ENCODE assay signal across 9 cellular contexts in genomic region chr10:97849491-97850402, GRCh38. TPM values are rescaled to one million over a fixed set of nuclear protein-coding genes. Genes with fewer than 3 reads are reported as not detected.
DNase-seq lines count a peak whose midpoint lies in the region; ATAC-seq, FAIRE-seq and TF ChIP-seq lines count a peak whose summit lies in the region.
"Had no signal": no experiment of that assay in that cellular context is flagged by ENCODE, and none has a peak within 500 bp of the region (broad histone marks: within the 10 kb centered on the region; RNA-seq: fewer than 3 reads in every experiment).

GOLGA7B (plus strand) TSS chr10:97849843; CDS start chr10:97850304, 461 bp downstream.

- FAIRE-seq in GM18507 (lab: Jason Lieb, UNC) (no peak), bronchial epithelial cell (lab: Jason Lieb, UNC) (no peak)
- FAIRE-seq: endometrium had no signal

- peak; percentile 36 for DNase-seq in GM18507 (ENCODE audit: extremely low spot score, insufficient read length, low read depth)
- peak; percentile 7 for DNase-seq in IMR-90
- DNase-seq in bronchial epithelial cell (ENCODE audit: low read depth) = no peak
- DNase-seq in left kidney (ENCODE audit: low read depth, low spot score) = peak; percentile 94
- peak in 2 of 3 donors; percentile 24 to 36 for DNase-seq in stimulated activated CD4-positive, alpha-beta T cell treated with anti-CD3 and anti-CD28 coated beads, TNF-alpha, amount 100 ng/mL, for 1 hour (ENCODE audit: low read depth in 3 of 3, low spot score in 1 of 3)
- no peak for DNase-seq in NK-92 treated with Interleukin-12 subunit alpha and Interleukin-12 subunit beta, amount 100 ng/mL, for 24 hours (lab: John Stamatoyannopoulos, UW)

- H2AK5ac ChIP-seq in IMR-90 (ENCODE audit: low read depth, low read length) = no peak within 1 kb of the TSS

- no peak within 1 kb of the TSS for H2AK9ac ChIP-seq in IMR-90 (replicated peaks; ENCODE audit: low read depth, low read length, poor library complexity)

- intact Hi-C loops in IMR-90 (cut with micrococcal nuclease) = no loop called here

- peak within 1 kb of the TSS; percentile 66 for H2AFZ ChIP-seq in IMR-90 (replicated peaks; ENCODE audit: low read length, poor library complexity)

- no peak within 1 kb of the TSS for H3K14ac ChIP-seq in IMR-90 (replicated peaks; ENCODE audit: low read depth, low read length)

- no peak within 1 kb of the TSS for H2BK120ac ChIP-seq in IMR-90 (ENCODE audit: low read depth, low read length)

- no peak within 1 kb of the TSS for H3K4ac ChIP-seq in IMR-90 (ENCODE audit: low read depth, low read length)

- H3K9me3 ChIP-seq in IMR-90 (ENCODE audit: control insufficient read depth, insufficient read depth, low read length) = no peaks in the 10 kb centered on the region

- no peak within 1 kb of the TSS for H3K18ac ChIP-seq in IMR-90 (ENCODE audit: low read depth, low read length)

- H2BK5ac ChIP-seq in IMR-90 (ENCODE audit: low read depth, low read length, poor library complexity, severe bottlenecking) = no peak within 1 kb of the TSS

- H4K20me1 ChIP-seq in IMR-90 (ENCODE audit: insufficient read depth, low read length) = no peaks in the 10 kb centered on the region; the same call in 1 of the 2 replicates

- CTCF ChIA-PET in IMR-90 (lab: Yijun Ruan, JAX) = no interaction called here

- no peak within 1 kb of the TSS for H2BK20ac ChIP-seq in IMR-90 (ENCODE audit: low read depth, low read length)

- H3K4me1 ChIP-seq in IMR-90 (ENCODE audit: control insufficient read depth, insufficient read depth, low read length) = no peaks in the 10 kb centered on the region

- no peak for TF ChIP-seq POLR2A in IMR-90 (IDR thresholded peaks at IDR 0.05; ENCODE audit: low read depth, low read length)

- no peak for TF ChIP-seq RAD21 in IMR-90 (IDR thresholded peaks at IDR 0.05; ENCODE audit: low read length)

- no peak within 1 kb of the TSS for H3K56ac ChIP-seq in IMR-90 (ENCODE audit: extremely low read depth, insufficient read depth, low read length)

- H3K4me2 ChIP-seq in IMR-90 (ENCODE audit: low read depth, low read length) = peak within 1 kb of the TSS; percentile 78

- POLR2A ChIA-PET in IMR-90 (lab: Charles Lee; ENCODE audit: unreplicated experiment) = interaction anchor here (0.6 kb wide), 1 partner anchor 137 kb away, joined by 4 read pairs; no protein-coding TSS in a partner anchor

- H3K4me3 ChIP-seq in IMR-90 (ENCODE audit: insufficient read depth, low read depth, low read length) = no peak within 1 kb of the TSS
- peak within 1 kb of the TSS; percentile 37 for H3K4me3 ChIP-seq in bronchial epithelial cell (ENCODE audit: low read depth, low read length)

- no peak within 1 kb of the TSS for H3K9ac ChIP-seq in IMR-90 (ENCODE audit: low read depth, low read length)

- TF ChIP-seq CTCF in IMR-90 (conservative IDR thresholded peaks at IDR 0.05; ENCODE audit: low read depth, low read length) = no peak
- TF ChIP-seq CTCF in VCaP (conservative IDR thresholded peaks at IDR 0.05) = no peak
- no peak for TF ChIP-seq CTCF in bronchial epithelial cell (IDR thresholded peaks at IDR 0.05; ENCODE audit: insufficient read depth, low read length, severe bottlenecking)

- WGBS in IMR-90 (ENCODE audit: extremely low coverage in 2 of 2, insufficient read length in 1 of 2), 2 experiments = 0% methylated on average over 9 of the region's 96 CpGs; no CpG with 5 or more reads in 1 of the 2 experiments

- H3K23ac ChIP-seq in IMR-90 (ENCODE audit: low read depth, low read length) = no peak within 1 kb of the TSS

- BruUV-seq in IMR-90 (replicated peaks; lab: Mats Ljungman, UMichigan) = no TSS peak

- H3K36me3 ChIP-seq in IMR-90 (ENCODE audit: control insufficient read depth, insufficient read depth, low read length) (no peaks in the 10 kb centered on the region), bronchial epithelial cell (ENCODE audit: control insufficient read depth, insufficient read depth, low read length) (no peaks in the 10 kb centered on the region)

- H3K27me3 ChIP-seq in IMR-90 (ENCODE audit: control insufficient read depth, insufficient read depth, low read length) (peaks cover 33% of the 10 kb centered on the region), bronchial epithelial cell (ENCODE audit: control insufficient read depth, insufficient read depth, low read length) (peaks cover 5% of the 10 kb centered on the region)

- no peak within 1 kb of the TSS for H4K5ac ChIP-seq in IMR-90 (ENCODE audit: low read depth, low read length)

- dilution Hi-C loops in IMR-90 (cut with HindIII; ENCODE audit: low sequenced_read_pairs, unreplicated experiment) = no loop called here

- no peaks in the 10 kb centered on the region for H3K9me1 ChIP-seq in IMR-90 (ENCODE audit: insufficient read depth, low read length)

- H3K79me1 ChIP-seq in IMR-90 (ENCODE audit: low read depth in 1 of 2, low read length in 2 of 2) = no peaks in the 10 kb centered on the region

- H3K27ac ChIP-seq in IMR-90 (ENCODE audit: insufficient read depth, low read length) = no peak within 1 kb of the TSS
- H3K27ac ChIP-seq in VCaP = peak within 1 kb of the TSS; percentile 67

- ATAC-seq in IMR-90 (ENCODE audit: low read depth) (peak; percentile 82), HG02852 (IDR thresholded peaks at IDR 0.05; ENCODE audit: unreplicated experiment) (no peak)

- in situ Hi-C loops in IMR-90 (cut with MboI; ENCODE audit: low sequenced_read_pairs) = no loop called here

- H4K8ac ChIP-seq in IMR-90 (ENCODE audit: low read depth in 2 of 2, low read length in 2 of 2) = no peak within 1 kb of the TSS

- no peak within 1 kb of the TSS for H2BK15ac ChIP-seq in IMR-90 (ENCODE audit: low read depth, low read length)

- H4K91ac ChIP-seq in IMR-90 (ENCODE audit: insufficient read depth, low read depth, low read length) = no peak within 1 kb of the TSS

TF ChIP-seq in IMR-90, 13 proteins besides CTCF, POLR2A, EP300 and RAD21:
- no peak for TF ChIP-seq CEBPB (IDR thresholded peaks at IDR 0.05; ENCODE audit: low read depth, low read length)
- TF ChIP-seq RCOR1 (IDR thresholded peaks at IDR 0.05; ENCODE audit: insufficient replicate concordance, low read length) = no peak
- no peak for TF ChIP-seq FOS (IDR thresholded peaks at IDR 0.05; ENCODE audit: low read depth, low read length)
- TF ChIP-seq MAZ (IDR thresholded peaks at IDR 0.05; ENCODE audit: borderline replicate concordance, low read depth, low read length) = no peak
- TF ChIP-seq BHLHE40 (IDR thresholded peaks at IDR 0.05; ENCODE audit: low read depth, low read length) = no peak
- no peak for TF ChIP-seq NFE2L2 (IDR thresholded peaks at IDR 0.05; ENCODE audit: low read depth, low read length)
- no peak for TF ChIP-seq SMC3 (IDR thresholded peaks at IDR 0.05; ENCODE audit: low read depth, low read length)
- TF ChIP-seq ELK1 (IDR thresholded peaks at IDR 0.05; ENCODE audit: borderline replicate concordance, low read depth, low read length) = no peak

RNA-seq across cellular contexts. Expression of gene GOLGA7B, which starts in this region (rescaled TPM):
- not detected in 2 replicates for total RNA-seq in IMR-90 (2012; rRNA removed)
- polyA plus RNA-seq in IMR-90 (2012; rRNA removed) = not detected in 2 replicates
- not detected in 2 replicates for polyA plus RNA-seq in IMR-90 (2012; cell fraction: cytosol; rRNA removed)
- polyA plus RNA-seq in IMR-90 (2012; cell fraction: nucleus; rRNA removed; ENCODE audit: low replicate concordance) = 0.01 and 0.02 TPM in 2 replicates
- total RNA-seq in bronchial epithelial cell = under 0.01 and 0.26 TPM in 2 replicates

Comparison
In these comparisons a context has a peak if more than half of its experiments do, and no peak if none do; other contexts are left out.
1. Peak in DNase-seq, ATAC-seq and H3K4me2 ChIP-seq in IMR-90; RNA of the gene not detected or under 1 TPM.
2. DNase-seq: peak in GM18507 (single experiment), left kidney (single experiment) and stimulated activated CD4-positive, alpha-beta T cell treated with anti-CD3 and anti-CD28 coated beads, TNF-alpha, amount 100 ng/mL, for 1 hour (2 of 3); none in bronchial epithelial cell (single experiment) and NK-92 treated with Interleukin-12 subunit alpha and Interleukin-12 subunit beta, amount 100 ng/mL, for 24 hours (single experiment).